28 cellular contexts compared by ENCODE assay signal in the genomic region with DNA sequence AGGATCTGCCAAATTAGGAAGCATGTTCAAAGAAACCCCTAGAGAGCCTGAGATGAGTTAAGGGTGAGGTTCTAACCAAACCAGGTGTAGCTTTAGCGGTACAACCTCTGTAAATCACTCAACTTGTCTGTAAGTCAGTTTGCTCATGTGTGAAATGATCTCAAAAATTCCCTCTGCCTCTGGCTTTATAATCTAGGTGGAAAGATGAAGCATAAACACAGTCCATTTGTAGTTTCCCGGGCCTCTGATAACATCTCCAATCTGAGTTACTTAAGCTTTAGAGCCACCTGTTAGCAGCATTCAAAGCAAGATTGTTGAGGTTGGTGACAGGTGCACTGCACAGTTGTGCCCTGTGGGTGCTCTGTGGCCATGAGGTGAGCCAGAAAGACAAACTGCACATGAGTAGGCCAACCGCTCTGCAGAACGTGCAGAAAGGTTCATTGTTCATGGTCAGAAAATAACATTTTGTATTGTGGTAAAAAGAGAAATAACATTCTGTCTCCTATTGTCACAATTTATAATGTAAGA. TPM values are rescaled to one million over a fixed set of nuclear protein-coding genes. Genes with fewer than 3 reads are reported as not detected.
DNase-seq lines count a peak whose midpoint lies in the region; ATAC-seq and TF ChIP-seq lines count a peak whose summit lies in the region.
"Had no signal": no experiment of that assay in that cellular context is flagged by ENCODE, and none has a peak within 500 bp of the region (broad histone marks: within the 10 kb centered on the region; RNA-seq: fewer than 3 reads in every experiment).

No MANE protein-coding gene starts in this region.

- POLR2A ChIA-PET in HEK293 (lab: Yijun Ruan, JAX) = no interaction called here

- WGBS in gastroesophageal sphincter (ENCODE audit: low coverage in 1 of 2), 2 donors = 58 to 73% methylated on average over 2 of the region's 4 CpGs
- WGBS in smooth muscle cell (ENCODE audit: low lambda C conversion rate) = 90% methylated on average over 4 of the region's 4 CpGs
- WGBS in heart right ventricle, 2 donors = 84 to 85% methylated on average over 4 of the region's 4 CpGs

- H3K9me3 ChIP-seq in HEK293 (ENCODE audit: control insufficient read depth, insufficient read depth, low read depth, low read length) (no peaks in the 10 kb centered on the region), gastroesophageal sphincter (no peaks in the 10 kb centered on the region), smooth muscle cell (replicated peaks; ENCODE audit: low read depth) (no peaks in the 10 kb centered on the region), heart right ventricle (no peaks in the 10 kb centered on the region)
- H3K9me3 ChIP-seq: heart left ventricle, neutrophil had no signal

- no peaks in the 10 kb centered on the region for H3K36me3 Mint-ChIP-seq in T-helper 2 cell treated with Interferon-gamma antibody and Interleukin-4, amounts not matched to agents 5 μg/mL and 100 μg/mL, for 36 hours (ENCODE audit: low read depth)
- H3K36me3 Mint-ChIP-seq: activated naive CD4-positive, alpha-beta T cell treated with anti-CD3 and anti-CD28 coated beads, Interleukin-2, amount 50 U/mL, for 72 hours; IgD-negative memory B cell had no signal

- TF ChIP-seq CTCF in HEK293 (tag by site-specific recombination; IDR thresholded peaks at IDR 0.05) (no peak), gastroesophageal sphincter (IDR thresholded peaks at IDR 0.05) (no peak), smooth muscle cell (IDR thresholded peaks at IDR 0.05; ENCODE audit: borderline replicate concordance, insufficient read depth, poor library complexity, severe bottlenecking) (no peak), heart right ventricle (IDR thresholded peaks at IDR 0.05) (no peak)

- H3K36me3 ChIP-seq in HEK293 (ENCODE audit: control insufficient read depth in 2 of 2, insufficient read depth in 1 of 2, low read length in 2 of 2) (peaks cover 0 to 26% of the 10 kb centered on the region in 2 experiments; a peak in 2 of 3 replicates), gastroesophageal sphincter (peaks cover 2 to 67% of the 10 kb centered on the region in 2 donors), smooth muscle cell (ENCODE audit: low read depth) (no peaks in the 10 kb centered on the region), heart right ventricle (peaks cover 0 to 42% (median 1%) of the 10 kb centered on the region in 9 donors)

- ATAC-seq in gastroesophageal sphincter (no peak), heart right ventricle (no peak)
- ATAC-seq: activated naive CD4-positive, alpha-beta T cell treated with anti-CD3 and anti-CD28 coated beads, Interleukin-2, amount 50 U/mL, for 72 hours; activated T-helper 17 cell treated with anti-CD3 and anti-CD28 coated beads, Interleukin-2, amount 50 U/mL, for 72 hours; heart left ventricle had no signal

- TF ChIP-seq POLR2A in gastroesophageal sphincter (IDR thresholded peaks at IDR 0.05) = no peak

- DNase-seq in NCI-H524 (lab: John Stamatoyannopoulos, UW) = peak; percentile 29 to 61
- no peak for DNase-seq in smooth muscle cell (lab: John Stamatoyannopoulos, UW; ENCODE audit: unreplicated experiment)
- no peak for DNase-seq in epidermal melanocyte (ENCODE audit: insufficient read length, low spot score)
- DNase-seq in heart right ventricle = no peak
- no peak for DNase-seq in CD1c-positive myeloid dendritic cell (ENCODE audit: extremely low spot score)
- no peak for DNase-seq in T-helper 2 cell treated with Interferon-gamma antibody and Interleukin-4, amounts not matched to agents 5 μg/mL and 100 μg/mL, for 36 hours (ENCODE audit: low spot score)
- DNase-seq: activated CD4-positive, alpha-beta T cell treated with anti-CD3 and anti-CD28 coated beads, Interleukin-2, amount 50 U/mL, for 48 hours; activated CD8-positive, alpha-beta memory T cell treated with anti-CD3 and anti-CD28 coated beads, Interleukin-2, amount 50 U/mL, for 4 hours; anterior cingulate cortex; C1 segment of cervical spinal cord; central memory CD4-positive, alpha-beta T cell; GM23248; heart left ventricle; HFFc6; NCI-H1694 treated with DMSO at 0.1 percent for 48 hours; NCI-H446 treated with DMSO at 0.1 percent for 48 hours; NK-92 treated with Interleukin-12 subunit alpha and Interleukin-12 subunit beta, amount 100 ng/mL, for 24 hours; SHP77 treated with DMSO at 0.1 percent for 48 hours; stimulated activated CD4-positive, alpha-beta T cell treated with anti-CD3 and anti-CD28 coated beads, Interleukin-4, amount 100 ng/mL, for 4 hours; stimulated activated naive CD4-positive, alpha-beta T cell treated with Interleukin-2 at 50 U/mL for 16 hours; SW 1271 had no signal

- H3K79me2 ChIP-seq in smooth muscle cell (ENCODE audit: low read depth) = no peaks in the 10 kb centered on the region

- no peak overlapping the region for H2AFZ ChIP-seq in smooth muscle cell (ENCODE audit: low read depth)
- H2AFZ ChIP-seq: GM23248 had no signal

- H3K27ac Mint-ChIP-seq in T-helper 2 cell treated with Interferon-gamma antibody and Interleukin-4, amounts not matched to agents 5 μg/mL and 100 μg/mL, for 36 hours = no peak overlapping the region
- H3K27ac Mint-ChIP-seq: activated naive CD4-positive, alpha-beta T cell treated with anti-CD3 and anti-CD28 coated beads, Interleukin-2, amount 50 U/mL, for 72 hours; activated T-helper 17 cell treated with anti-CD3 and anti-CD28 coated beads, Interleukin-2, amount 50 U/mL, for 72 hours; IgD-negative memory B cell; type B pancreatic cell had no signal

- H3K27ac ChIP-seq in HEK293 (ENCODE audit: extremely low read depth, low read depth, low read length) (no peak overlapping the region), gastroesophageal sphincter (peak overlapping the region in 3 of 4 donors; percentile 40 to 85 (median 83)), smooth muscle cell (ENCODE audit: low read depth) (peak overlapping the region; percentile 78), heart right ventricle (no peak overlapping the region)
- H3K27ac ChIP-seq: GM23248, neutrophil had no signal

- no peaks in the 10 kb centered on the region for H3K27me3 Mint-ChIP-seq in T-helper 2 cell treated with Interferon-gamma antibody and Interleukin-4, amounts not matched to agents 5 μg/mL and 100 μg/mL, for 36 hours (ENCODE audit: low read depth)
- H3K27me3 Mint-ChIP-seq: type B pancreatic cell had no signal

- peaks cover 5% of the 10 kb centered on the region for H3F3A ChIP-seq in smooth muscle cell (ENCODE audit: low read depth)

- no peaks in the 10 kb centered on the region for H3K9me3 Mint-ChIP-seq in T-helper 2 cell treated with Interferon-gamma antibody and Interleukin-4, amounts not matched to agents 5 μg/mL and 100 μg/mL, for 36 hours
- H3K9me3 Mint-ChIP-seq: activated naive CD4-positive, alpha-beta T cell treated with anti-CD3 and anti-CD28 coated beads, Interleukin-2, amount 50 U/mL, for 72 hours; activated T-helper 17 cell treated with anti-CD3 and anti-CD28 coated beads, Interleukin-2, amount 50 U/mL, for 72 hours; HFFc6; IgD-negative memory B cell; type B pancreatic cell had no signal

- H3K27me3 ChIP-seq in gastroesophageal sphincter = no peaks in the 10 kb centered on the region
- no peaks in the 10 kb centered on the region for H3K27me3 ChIP-seq in smooth muscle cell (ENCODE audit: low read depth)
- no peaks in the 10 kb centered on the region for H3K27me3 ChIP-seq in heart right ventricle
- H3K27me3 ChIP-seq: heart left ventricle, neutrophil had no signal

- H4K20me1 ChIP-seq in smooth muscle cell (ENCODE audit: low read depth) = no peaks in the 10 kb centered on the region

- no peak for TF ChIP-seq EP300 in gastroesophageal sphincter (IDR thresholded peaks at IDR 0.05)

- H3K4me3 ChIP-seq in HEK293 (ENCODE audit: low read depth, low read length) (no peak overlapping the region), gastroesophageal sphincter (no peak overlapping the region), smooth muscle cell (no peak overlapping the region), heart right ventricle (no peak overlapping the region)
- H3K4me3 ChIP-seq: GM23248, heart left ventricle had no signal

- no peaks in the 10 kb centered on the region for H3K4me1 Mint-ChIP-seq in T-helper 2 cell treated with Interferon-gamma antibody and Interleukin-4, amounts not matched to agents 5 μg/mL and 100 μg/mL, for 36 hours (ENCODE audit: low read depth)
- H3K4me1 Mint-ChIP-seq: activated T-helper 17 cell treated with anti-CD3 and anti-CD28 coated beads, Interleukin-2, amount 50 U/mL, for 72 hours had no signal

- CTCF ChIA-PET in HEK293 (lab: Yijun Ruan, JAX) = interaction anchor here (1.6 to 9.3 kb wide), 2 partner anchors 13 to 15 kb away, joined by 9 to 58 read pairs; no protein-coding TSS in a partner anchor

- no peak overlapping the region for H3K4me2 ChIP-seq in smooth muscle cell

- no peak overlapping the region for H3K4me3 Mint-ChIP-seq in T-helper 2 cell treated with Interferon-gamma antibody and Interleukin-4, amounts not matched to agents 5 μg/mL and 100 μg/mL, for 36 hours
- H3K4me3 Mint-ChIP-seq: activated T-helper 17 cell treated with anti-CD3 and anti-CD28 coated beads, Interleukin-2, amount 50 U/mL, for 72 hours; IgD-negative memory B cell; type B pancreatic cell had no signal

- H3K4me1 ChIP-seq in HEK293 (ENCODE audit: control insufficient read depth, insufficient read depth, low read length) = no peaks in the 10 kb centered on the region
- H3K4me1 ChIP-seq in gastroesophageal sphincter = peaks cover 2 to 59% (median 14%) of the 10 kb centered on the region in 3 donors
- no peaks in the 10 kb centered on the region for H3K4me1 ChIP-seq in smooth muscle cell (ENCODE audit: low read depth)
- H3K4me1 ChIP-seq in heart right ventricle = peaks cover 0 to 22% (median 19%) of the 10 kb centered on the region in 9 donors

- H3K9ac ChIP-seq in smooth muscle cell (ENCODE audit: low read depth) = no peak overlapping the region
- H3K9ac ChIP-seq: GM23248 had no signal

- intact Hi-C loops in heart right ventricle (cut with DNase I) = no loop called here

TF ChIP-seq in HEK293, 187 proteins besides CTCF, POLR2A, EP300 and RAD21:
- TF ChIP-seq ZXDB (tag by site-specific recombination; IDR thresholded peaks at IDR 0.05) (no peak), SCRT2 (tag by site-specific recombination; IDR thresholded peaks at IDR 0.05) (peak; percentile 22; the same call in 1 of the 2 replicates)

RNA-seq across cellular contexts. Expression of gene MOCS1, which starts 53.7 kb away (rescaled TPM):
- total RNA-seq in gastroesophageal sphincter = 10 to 100 TPM; 24.0 to 33.0 (median 29.3) TPM
- 7.7 and 8.3 TPM in 2 replicates for total RNA-seq in smooth muscle cell
- 8.2 and 12.1 TPM in 2 replicates for polyA plus RNA-seq in smooth muscle cell
- 10 to 100 TPM; 15.9 to 40.0 (median 20.9) TPM for total RNA-seq in heart right ventricle
- 10 to 100 TPM; 17.4 to 22.8 TPM for polyA plus RNA-seq in heart right ventricle

Comparison
In these comparisons a context has a peak if more than half of its experiments do, and no peak if none do; other contexts are left out.
1. H3K27ac ChIP-seq: peak in gastroesophageal sphincter (3 of 4) and smooth muscle cell (single experiment); none in HEK293 (single experiment) and heart right ventricle (0 of 10).
2. DNase-seq: peak in NCI-H524 (2 of 2); none in smooth muscle cell (single experiment), epidermal melanocyte (single experiment), heart right ventricle (0 of 2), CD1c-positive myeloid dendritic cell (single experiment) and T-helper 2 cell treated with Interferon-gamma antibody and Interleukin-4, amounts not matched to agents 5 μg/mL and 100 μg/mL, for 36 hours (single experiment).